In the genomic region with DNA sequence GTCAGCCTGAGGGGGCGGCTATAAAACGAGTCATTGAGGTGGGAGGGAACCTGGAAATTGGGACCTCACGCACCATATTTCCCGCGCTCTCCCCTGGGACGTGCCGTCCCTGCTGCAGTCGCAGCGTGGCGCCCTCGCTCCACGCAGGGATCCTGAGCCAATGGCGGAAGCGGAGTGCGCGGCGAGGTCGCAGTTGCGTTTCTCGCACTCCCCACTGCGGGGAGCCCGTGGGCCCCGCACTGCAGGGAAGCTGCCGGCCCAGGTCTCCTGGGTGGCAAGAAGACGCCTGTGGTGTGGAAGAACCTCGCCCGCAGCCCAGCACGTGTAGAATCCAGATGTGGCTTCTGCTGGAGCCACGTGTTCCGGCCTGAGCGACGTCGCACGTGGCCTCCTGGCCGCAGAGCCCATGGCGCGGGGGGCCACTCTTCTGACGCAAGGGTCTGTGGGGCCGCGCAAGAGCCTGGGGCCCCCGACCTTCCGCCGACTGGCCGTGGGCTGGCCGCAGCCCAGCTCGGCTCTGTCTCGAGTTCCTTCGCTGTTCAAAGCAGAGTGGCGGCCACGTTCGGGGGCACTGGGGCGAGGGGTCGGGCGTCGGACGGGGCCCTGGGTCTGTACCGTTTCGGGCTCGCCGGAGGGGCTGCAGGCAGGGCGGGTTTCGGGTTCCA, we compare ENCODE assay signal across 8 cellular contexts. TPM values are rescaled to one million over a fixed set of nuclear protein-coding genes. Genes with fewer than 3 reads are reported as not detected.
DNase-seq lines count a peak whose midpoint lies in the region; ATAC-seq, FAIRE-seq and TF ChIP-seq lines count a peak whose summit lies in the region.

No MANE protein-coding gene starts in this region.

- H3K4me3 ChIP-seq in GM12865 (ENCODE audit: low read depth, low read length) (no peak overlapping the region), upper lobe of left lung (peak overlapping the region in 1 of 4 donors; percentile 21)

- no peak overlapping the region for H3K27ac ChIP-seq in upper lobe of left lung

- TF ChIP-seq CTCF in GM12865 (IDR thresholded peaks at IDR 0.05; ENCODE audit: insufficient read depth, low read depth, low read length, missing control alignments) (peak; percentile 22), upper lobe of left lung (IDR thresholded peaks at IDR 0.05) (peak; percentile 52 to 95 (median 82))

- H3K27me3 ChIP-seq in upper lobe of left lung, result peaks cover 0 to 25% (median 11%) of the 10 kb centered on the region in 4 donors

- peaks cover 13 to 16% (median 14%) of the 10 kb centered on the region in 4 donors for H3K4me1 ChIP-seq in upper lobe of left lung

- WGBS in upper lobe of left lung, 2 donors, result 13 to 23% methylated on average over 11 to 26 of the region's 62 CpGs

- H3K36me3 ChIP-seq in upper lobe of left lung, result no peaks in the 10 kb centered on the region

- FAIRE-seq in RCC 7860 (lab: Jason Lieb, UNC), result no peak

- no peak for TF ChIP-seq EP300 in upper lobe of left lung (IDR thresholded peaks at IDR 0.05)

- no peaks in the 10 kb centered on the region for H3K9me3 ChIP-seq in upper lobe of left lung

- TF ChIP-seq POLR2A in upper lobe of left lung (IDR thresholded peaks at IDR 0.05), result no peak

- ATAC-seq in HG03039 (IDR thresholded peaks at IDR 0.05; ENCODE audit: unreplicated experiment) (peak; percentile 64), upper lobe of left lung (ENCODE audit: low FRiP score in 2 of 2) (peak; percentile 78 to 86)

- DNase-seq in GM12865 (ENCODE audit: low read depth) (peak; percentile 14), RCC 7860 (ENCODE audit: low spot score) (peak; percentile 52), glomerular visceral epithelial cell (ENCODE audit: extremely low spot score) (peak; percentile 82), pons (ENCODE audit: low spot score) (peak; percentile 60), upper lobe of left lung (peak; percentile 67 to 93), DMS79 (lab: John Stamatoyannopoulos, UW) (no peak)
- peak; percentile 77 for DNase-seq in activated naive CD4-positive, alpha-beta T cell treated with Interleukin-2 at 50 U/mL for 16 hours

RNA-seq across cellular contexts. Expression of a gene that starts 26.4 kb away (rescaled TPM):
- total RNA-seq in upper lobe of left lung, result 10 to 100 TPM in 4 of 6 donors, 1 to 10 TPM in 2; 7.2 to 34.6 (median 18.4) TPM

RNA-seq across cellular contexts. Expression of a gene that starts 32.5 kb away (rescaled TPM):
- total RNA-seq in upper lobe of left lung, result 100 to 1,000 TPM; 110 to 152 (median 137) TPM

RNA-seq across cellular contexts. Expression of a gene that starts 42.5 kb away (rescaled TPM):
- total RNA-seq in upper lobe of left lung, result 10 to 100 TPM in 3 of 6 donors, 1 to 10 TPM in 3; 3.6 to 43.0 (median 10.3) TPM
